ENCODE assay signal across 13 cellular contexts in genomic region chr15:72058590-72058989, GRCh38.
"Had no signal": no experiment of that assay in that cellular context is flagged by ENCODE, and none has a peak within 500 bp of the region (broad histone marks: within the 10 kb centered on the region; RNA-seq: fewer than 3 reads in every experiment).

No MANE protein-coding gene starts in this region.

- H3K4me3 ChIP-seq: tibial artery had no signal

- H3K9me3 ChIP-seq: tibial artery had no signal

- H3K27me3 ChIP-seq: tibial artery had no signal

- H3K27ac ChIP-seq: tibial artery had no signal

- ATAC-seq: activated CD8-positive, alpha-beta memory T cell treated with anti-CD3 and anti-CD28 coated beads, Interleukin-2, amount 10 ng/mL, durations not matched to agents 7 days and 5 days; natural killer cell treated with Interleukin-12 subunit alpha and Interleukin-12 subunit beta and Interleukin-15 and Interleukin-18, amount 100 ng/mL, for 72 hours; stimulated activated naive CD8-positive, alpha-beta T cell treated with anti-CD3 and anti-CD28 coated beads, Interleukin-15, Interleukin-2, amounts not matched to agents 100 U/mL and 50 U/mL, for 24 hours; T-cell had no signal

- H3K27me3 Mint-ChIP-seq: activated CD4-positive, alpha-beta memory T cell treated with anti-CD3 and anti-CD28 coated beads, Interleukin-2, amount 10 ng/mL, durations not matched to agents 7 days and 5 days; activated CD8-positive, alpha-beta memory T cell treated with anti-CD3 and anti-CD28 coated beads, Interleukin-2, amount 10 ng/mL, durations not matched to agents 7 days and 5 days; activated naive CD8-positive, alpha-beta T cell treated with anti-CD3 and anti-CD28 coated beads for 36 hours; brain; natural killer cell treated with Interleukin-12 subunit alpha and Interleukin-12 subunit beta and Interleukin-15 and Interleukin-18, amount 100 ng/mL, for 72 hours; T-cell had no signal

- H3K9me3 Mint-ChIP-seq: activated CD4-positive, alpha-beta memory T cell treated with anti-CD3 and anti-CD28 coated beads, Interleukin-2, amount 10 ng/mL, durations not matched to agents 7 days and 5 days had no signal

- H3K27ac Mint-ChIP-seq: activated CD4-positive, alpha-beta memory T cell treated with anti-CD3 and anti-CD28 coated beads, Interleukin-2, amount 10 ng/mL, durations not matched to agents 7 days and 5 days; activated CD8-positive, alpha-beta memory T cell treated with anti-CD3 and anti-CD28 coated beads, Interleukin-2, amount 10 ng/mL, durations not matched to agents 7 days and 5 days; activated naive CD8-positive, alpha-beta T cell treated with anti-CD3 and anti-CD28 coated beads for 36 hours; brain; natural killer cell treated with Interleukin-12 subunit alpha and Interleukin-12 subunit beta and Interleukin-15 and Interleukin-18, amount 100 ng/mL, for 72 hours; T-cell had no signal

- H3K4me3 Mint-ChIP-seq: activated CD4-positive, alpha-beta memory T cell treated with anti-CD3 and anti-CD28 coated beads, Interleukin-2, amount 10 ng/mL, durations not matched to agents 7 days and 5 days; activated CD8-positive, alpha-beta memory T cell treated with anti-CD3 and anti-CD28 coated beads, Interleukin-2, amount 10 ng/mL, durations not matched to agents 7 days and 5 days; activated naive CD8-positive, alpha-beta T cell treated with anti-CD3 and anti-CD28 coated beads for 36 hours; natural killer cell treated with Interleukin-12 subunit alpha and Interleukin-12 subunit beta and Interleukin-15 and Interleukin-18, amount 100 ng/mL, for 72 hours; T-cell had no signal

- DNase-seq: activated CD4-positive, alpha-beta memory T cell treated with anti-CD3 and anti-CD28 coated beads, Interleukin-2, amount 10 ng/mL, durations not matched to agents 7 days and 5 days; activated CD4-positive, alpha-beta T cell treated with anti-CD3 and anti-CD28 coated beads for 48 hours; activated CD4-positive, CD25-positive, alpha-beta regulatory T cell; activated CD8-positive, alpha-beta memory T cell treated with anti-CD3 and anti-CD28 coated beads, Interleukin-2, amount 10 ng/mL, durations not matched to agents 7 days and 5 days; activated naive CD8-positive, alpha-beta T cell treated with anti-CD3 and anti-CD28 coated beads for 36 hours; effector CD4-positive, alpha-beta T cell; occipital lobe; stimulated activated naive CD8-positive, alpha-beta T cell treated with anti-CD3 and anti-CD28 coated beads, Interleukin-15, Interleukin-2, amounts not matched to agents 100 U/mL and 50 U/mL, for 24 hours; substantia nigra; T-cell; tibial artery had no signal
